Comparison of ENCODE assay signal across 9 cellular contexts in the genomic region with DNA sequence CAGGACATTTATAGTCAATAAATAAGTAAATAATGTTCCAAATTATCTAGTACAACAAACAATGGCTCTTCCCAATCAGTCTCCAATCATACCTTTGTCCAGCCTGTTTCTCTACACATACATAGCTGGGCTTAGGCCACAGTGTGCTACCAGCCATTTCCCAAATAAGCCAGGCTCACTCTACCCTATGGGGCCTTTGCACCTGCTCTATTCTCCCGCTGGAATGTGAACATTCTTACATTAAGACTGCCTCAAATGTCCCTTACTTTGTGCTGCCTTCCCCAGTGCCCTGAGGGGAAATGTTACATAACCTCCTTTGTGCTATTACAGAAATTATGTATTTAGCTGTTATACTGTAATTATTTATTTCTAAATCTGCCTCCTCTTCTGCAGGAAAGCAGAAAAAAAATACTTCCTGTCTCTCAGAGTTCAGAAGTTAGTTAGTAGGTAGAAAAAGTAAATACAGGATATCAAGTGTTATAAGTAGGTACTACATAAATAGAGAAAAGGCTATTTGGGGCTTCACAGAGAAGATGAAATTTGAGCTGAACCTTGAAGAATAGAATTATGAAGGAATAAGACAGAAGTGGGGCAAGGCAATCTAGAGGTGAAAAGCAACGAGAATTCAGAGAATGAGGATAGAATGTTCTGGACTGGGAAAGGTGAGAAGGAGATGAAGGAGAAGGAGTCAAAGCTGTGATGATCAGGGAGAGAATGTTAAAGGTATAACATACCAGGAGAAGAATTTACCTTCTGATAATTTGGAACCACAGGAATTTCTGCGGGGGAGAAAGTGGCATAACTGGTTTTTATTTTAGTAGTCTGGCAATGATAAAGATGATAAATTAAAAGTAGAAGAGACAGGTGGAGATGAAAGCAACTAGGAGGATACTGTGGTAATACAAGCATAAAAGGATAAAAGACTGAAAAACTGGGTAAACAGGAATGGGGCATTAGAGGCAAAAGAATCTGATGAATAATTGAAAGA. TPM values are rescaled to one million over a fixed set of nuclear protein-coding genes. Genes with fewer than 3 reads are reported as not detected.
DNase-seq lines count a peak whose midpoint lies in the region; ATAC-seq and TF ChIP-seq lines count a peak whose summit lies in the region.
"Had no signal": no experiment of that assay in that cellular context is flagged by ENCODE, and none has a peak within 500 bp of the region (broad histone marks: within the 10 kb centered on the region; RNA-seq: fewer than 3 reads in every experiment).

No MANE protein-coding gene starts in this region.

- peak; percentile 25 for DNase-seq in Calu3
- DNase-seq in LoVo (ENCODE audit: low spot score), result peak; percentile 32
- no peak for DNase-seq in activated naive CD8-positive, alpha-beta T cell treated with anti-CD3 and anti-CD28 coated beads, Interleukin-2, amount 10 ng/mL, durations not matched to agents 7 days and 5 days
- no peak for DNase-seq in natural killer cell treated with Interleukin-12 subunit alpha and Interleukin-12 subunit beta and Interleukin-15 and Interleukin-18, amount 100 ng/mL, for 72 hours (ENCODE audit: low spot score)
- DNase-seq in left cardiac atrium, result no peak
- no peak for DNase-seq in GM19240 (ENCODE audit: insufficient read length, low spot score)
- DNase-seq: NCI-H526, T-helper 9 cell had no signal

- POLR2A ChIA-PET in activated naive CD8-positive, alpha-beta T cell treated with anti-CD3 and anti-CD28 coated beads, Interleukin-2, amount 10 ng/mL, durations not matched to agents 7 days and 5 days (lab: Charles Lee), result no interaction called here

- no peaks in the 10 kb centered on the region for H3K27me3 Mint-ChIP-seq in Calu3 (ENCODE audit: unreplicated experiment)
- H3K27me3 Mint-ChIP-seq in activated naive CD8-positive, alpha-beta T cell treated with anti-CD3 and anti-CD28 coated beads, Interleukin-2, amount 10 ng/mL, durations not matched to agents 7 days and 5 days, result no peaks in the 10 kb centered on the region
- H3K27me3 Mint-ChIP-seq in natural killer cell treated with Interleukin-12 subunit alpha and Interleukin-12 subunit beta and Interleukin-15 and Interleukin-18, amount 100 ng/mL, for 72 hours, result no peaks in the 10 kb centered on the region

- no peak for TF ChIP-seq CTCF in Calu3 (IDR thresholded peaks at IDR 0.05; ENCODE audit: unreplicated experiment)

- peak overlapping the region; percentile 27 for H3K4me3 Mint-ChIP-seq in Calu3 (ENCODE audit: low read depth, unreplicated experiment)
- peak overlapping the region; percentile 2 for H3K4me3 Mint-ChIP-seq in activated naive CD8-positive, alpha-beta T cell treated with anti-CD3 and anti-CD28 coated beads, Interleukin-2, amount 10 ng/mL, durations not matched to agents 7 days and 5 days
- peak overlapping the region; percentile 7 for H3K4me3 Mint-ChIP-seq in natural killer cell treated with Interleukin-12 subunit alpha and Interleukin-12 subunit beta and Interleukin-15 and Interleukin-18, amount 100 ng/mL, for 72 hours

- peaks cover 58% of the 10 kb centered on the region for H3K4me1 Mint-ChIP-seq in Calu3 (ENCODE audit: low read depth, unreplicated experiment)
- H3K4me1 Mint-ChIP-seq in activated naive CD8-positive, alpha-beta T cell treated with anti-CD3 and anti-CD28 coated beads, Interleukin-2, amount 10 ng/mL, durations not matched to agents 7 days and 5 days, result peaks cover 32% of the 10 kb centered on the region
- H3K4me1 Mint-ChIP-seq in natural killer cell treated with Interleukin-12 subunit alpha and Interleukin-12 subunit beta and Interleukin-15 and Interleukin-18, amount 100 ng/mL, for 72 hours (ENCODE audit: low read depth in 2 of 2), result peaks cover 53 to 58% of the 10 kb centered on the region in 2 donors

- CTCF ChIA-PET in Calu3 (lab: Charles Lee), result no interaction called here

- no TSS peak for BruUV-seq in Calu3 (replicated peaks; lab: Mats Ljungman, UMichigan)

- ATAC-seq in activated naive CD8-positive, alpha-beta T cell treated with anti-CD3 and anti-CD28 coated beads, Interleukin-2, amount 10 ng/mL, durations not matched to agents 7 days and 5 days (ENCODE audit: low read depth), result no peak
- ATAC-seq in natural killer cell treated with Interleukin-12 subunit alpha and Interleukin-12 subunit beta and Interleukin-15 and Interleukin-18, amount 100 ng/mL, for 72 hours, result no peak
- ATAC-seq in left cardiac atrium (no peak), HG03139 (IDR thresholded peaks at IDR 0.05; ENCODE audit: unreplicated experiment) (no peak)

- H3K36me3 Mint-ChIP-seq in Calu3 (ENCODE audit: insufficient read depth, unreplicated experiment), result peaks cover 5% of the 10 kb centered on the region
- H3K36me3 Mint-ChIP-seq in activated naive CD8-positive, alpha-beta T cell treated with anti-CD3 and anti-CD28 coated beads, Interleukin-2, amount 10 ng/mL, durations not matched to agents 7 days and 5 days, result peaks cover 1% of the 10 kb centered on the region
- no peaks in the 10 kb centered on the region for H3K36me3 Mint-ChIP-seq in natural killer cell treated with Interleukin-12 subunit alpha and Interleukin-12 subunit beta and Interleukin-15 and Interleukin-18, amount 100 ng/mL, for 72 hours

- intact Hi-C loops in Calu3 (cut with micrococcal nuclease; ENCODE audit: unreplicated experiment) (loop anchor here (2.0 to 10.0 kb wide), 4 partner anchors 32 to 108 kb away; partner anchors contain the start of gene ROCK1), left cardiac atrium (cut with DNase I) (no loop called here)

- no peaks in the 10 kb centered on the region for H3K9me3 Mint-ChIP-seq in Calu3 (ENCODE audit: low read depth, unreplicated experiment)
- H3K9me3 Mint-ChIP-seq in activated naive CD8-positive, alpha-beta T cell treated with anti-CD3 and anti-CD28 coated beads, Interleukin-2, amount 10 ng/mL, durations not matched to agents 7 days and 5 days, result no peaks in the 10 kb centered on the region
- H3K9me3 Mint-ChIP-seq in natural killer cell treated with Interleukin-12 subunit alpha and Interleukin-12 subunit beta and Interleukin-15 and Interleukin-18, amount 100 ng/mL, for 72 hours, result no peaks in the 10 kb centered on the region

- peak overlapping the region; percentile 53 for H3K27ac Mint-ChIP-seq in Calu3 (ENCODE audit: unreplicated experiment)
- no peak overlapping the region for H3K27ac Mint-ChIP-seq in activated naive CD8-positive, alpha-beta T cell treated with anti-CD3 and anti-CD28 coated beads, Interleukin-2, amount 10 ng/mL, durations not matched to agents 7 days and 5 days
- H3K27ac Mint-ChIP-seq in natural killer cell treated with Interleukin-12 subunit alpha and Interleukin-12 subunit beta and Interleukin-15 and Interleukin-18, amount 100 ng/mL, for 72 hours, result peak overlapping the region; percentile 1 to 4

RNA-seq across cellular contexts. Expression of gene ROCK1, which starts 37.0 kb away (rescaled TPM):
- total RNA-seq in Calu3 (2022) (50.9 and 51.9 TPM in 2 replicates), left cardiac atrium (10 to 100 TPM; 36.3 to 39.1 TPM)
- total RNA-seq in activated naive CD8-positive, alpha-beta T cell treated with anti-CD3 and anti-CD28 coated beads, Interleukin-2, amount 10 ng/mL, durations not matched to agents 7 days and 5 days, result 10 to 100 TPM; 70.6 to 74.3 TPM
- 10 to 100 TPM; 68.1 to 74.9 TPM for total RNA-seq in natural killer cell treated with Interleukin-12 subunit alpha and Interleukin-12 subunit beta and Interleukin-15 and Interleukin-18, amount 100 ng/mL, for 72 hours

Comparison
In these comparisons a context has a peak if more than half of its experiments do, and no peak if none do; other contexts are left out.
1. DNase-seq: peak in Calu3 (single experiment) and LoVo (single experiment); none in activated naive CD8-positive, alpha-beta T cell treated with anti-CD3 and anti-CD28 coated beads, Interleukin-2, amount 10 ng/mL, durations not matched to agents 7 days and 5 days (single experiment), natural killer cell treated with Interleukin-12 subunit alpha and Interleukin-12 subunit beta and Interleukin-15 and Interleukin-18, amount 100 ng/mL, for 72 hours (single experiment), left cardiac atrium (single experiment) and GM19240 (single experiment).
2. Peak in every context shown above with its lines, with median percentiles within 50 percentile points of each other: H3K4me3 Mint-ChIP-seq.